ENCODE assay signal across 10 cellular contexts in genomic region chr11:65403607-65404121, GRCh38. TPM values are rescaled to one million over a fixed set of nuclear protein-coding genes. Genes with fewer than 3 reads are reported as not detected.
DNase-seq lines count a peak whose midpoint lies in the region; ATAC-seq lines count a peak whose summit lies in the region.
"Had no signal": no experiment of that assay in that cellular context is flagged by ENCODE, and none has a peak within 500 bp of the region (broad histone marks: within the 10 kb centered on the region; RNA-seq: fewer than 3 reads in every experiment).

No MANE protein-coding gene starts in this region.

- WGBS in right cardiac atrium, result 62% methylated on average over 12 of the region's 12 CpGs
- WGBS in thymus, result 21% methylated on average over 12 of the region's 12 CpGs

- ATAC-seq in GM21423 (IDR thresholded peaks at IDR 0.05; ENCODE audit: unreplicated experiment) (peak; percentile 54), right cardiac atrium (peak; percentile 15 to 27)

- H3K9me3 ChIP-seq in right cardiac atrium (ENCODE audit: control insufficient read depth, low read length) (no peaks in the 10 kb centered on the region), thymus (ENCODE audit: control insufficient read depth) (no peaks in the 10 kb centered on the region)
- H3K9me3 ChIP-seq: SJSA1 had no signal

- DNase-seq in SIG-M5 (lab: John Stamatoyannopoulos, UW) (peak; percentile 43), right cardiac atrium (peak in 1 of 3 donors; percentile 44), HPDE6-E6E7 (ENCODE audit: extremely low spot score) (no peak), inferior parietal cortex (ENCODE audit: extremely low spot score) (no peak), DMS53 (lab: John Stamatoyannopoulos, UW) (no peak)
- DNase-seq: activated CD8-positive, alpha-beta memory T cell treated with anti-CD3 and anti-CD28 coated beads, Interleukin-2, amount 50 U/mL, for 48 hours; NCI-H1436 treated with DMSO at 0.1 percent for 48 hours had no signal

- H3K27me3 ChIP-seq in right cardiac atrium (ENCODE audit: control insufficient read depth, insufficient read depth) (no peaks in the 10 kb centered on the region), thymus (ENCODE audit: control insufficient read depth, insufficient read depth) (no peaks in the 10 kb centered on the region)
- H3K27me3 ChIP-seq: SJSA1 had no signal

- peaks cover 70% of the 10 kb centered on the region for H3K36me3 ChIP-seq in thymus (ENCODE audit: control insufficient read depth, insufficient read depth)

- intact Hi-C loops in right cardiac atrium (cut with DNase I), result no loop called here

- H3K4me1 ChIP-seq in right cardiac atrium (ENCODE audit: control insufficient read depth, insufficient read depth, low read length) (no peaks in the 10 kb centered on the region), thymus (ENCODE audit: control insufficient read depth, insufficient read depth, low read length) (peaks cover 15% of the 10 kb centered on the region)
- H3K4me1 ChIP-seq: SJSA1 had no signal

- H3K27ac ChIP-seq in right cardiac atrium (ENCODE audit: low read length) (peak overlapping the region; percentile 1), thymus (ENCODE audit: low read depth) (peak overlapping the region; percentile 78)
- H3K27ac ChIP-seq: SJSA1 had no signal

- H3K4me3 ChIP-seq in right cardiac atrium (ENCODE audit: low read length) (no peak overlapping the region), thymus (ENCODE audit: low read length) (no peak overlapping the region)
- H3K4me3 ChIP-seq: SJSA1 had no signal

RNA-seq across cellular contexts. Expression of gene FRMD8, which starts 17.2 kb away (rescaled TPM):
- 10 to 100 TPM; 12.2 to 16.1 (median 12.9) TPM for total RNA-seq in right cardiac atrium
- polyA plus RNA-seq in right cardiac atrium (9.3 TPM), thymus (21.4 TPM)

RNA-seq across cellular contexts. Expression of gene NEAT1, which starts 18.9 kb away (rescaled TPM):
- 100 to 1,000 TPM; 346 to 441 (median 427) TPM for total RNA-seq in right cardiac atrium
- 441 TPM for polyA plus RNA-seq in right cardiac atrium
- polyA plus RNA-seq in thymus, result 3,325 TPM

RNA-seq across cellular contexts. Expression of gene SLC25A45, which starts 21.2 kb away (rescaled TPM):
- total RNA-seq in right cardiac atrium, result 1 to 10 TPM; 6.1 to 7.7 (median 7.4) TPM
- polyA plus RNA-seq in right cardiac atrium, result 5.5 TPM
- 35.3 TPM for polyA plus RNA-seq in thymus

RNA-seq across cellular contexts. Expression of gene TIGD3, which starts 49.1 kb away (rescaled TPM):
- under 1 TPM in 3 of 4 donors, not detected in 1; 0.14 to 0.23 (median 0.15) TPM for total RNA-seq in right cardiac atrium
- polyA plus RNA-seq in right cardiac atrium (0.20 TPM), thymus (1.9 TPM)
- total RNA-seq: SJSA1 had no signal
